7 cellular contexts compared by ENCODE assay signal in the genomic region with DNA sequence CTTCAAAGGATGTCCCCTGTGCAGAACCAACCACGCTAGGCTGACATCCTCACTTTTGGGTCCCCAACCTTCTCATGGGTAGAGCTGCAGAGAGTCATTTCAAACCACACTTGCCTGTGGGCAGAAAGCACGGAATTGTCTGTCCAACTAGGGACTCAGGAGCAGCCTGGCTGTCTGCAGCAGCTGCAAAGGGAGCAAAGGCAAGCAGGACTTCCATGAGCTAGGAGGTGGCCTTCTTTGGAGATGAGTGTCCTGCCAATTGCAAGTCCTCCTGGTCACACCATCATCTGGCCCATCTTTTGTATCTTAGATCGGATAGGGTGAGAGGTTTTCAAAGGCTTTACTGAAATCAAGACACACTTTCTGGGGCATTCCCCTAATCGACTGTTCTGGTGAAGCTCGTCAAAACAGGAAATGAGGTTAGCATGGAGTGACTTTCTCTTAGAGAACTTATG.
DNase-seq lines count a peak whose midpoint lies in the region; ATAC-seq lines count a peak whose summit lies in the region.
"Not testable (repeated sequence)": the region's sequence is repeated elsewhere in the genome, so short reads cannot be mapped to it uniquely, and the experiment has no call there.

No MANE protein-coding gene starts in this region.

- DNase-seq in activated CD4-positive, alpha-beta memory T cell treated with anti-CD3 and anti-CD28 coated beads for 36 hours = peak; percentile 52
- DNase-seq in activated naive CD4-positive, alpha-beta T cell treated with anti-CD3 and anti-CD28 coated beads for 36 hours = peak; percentile 35
- peak in 1 of 3 experiments; percentile 46 for DNase-seq in effector memory CD8-positive, alpha-beta T cell
- not testable (repeated sequence) for DNase-seq in natural killer cell treated with Interleukin-12 subunit alpha and Interleukin-12 subunit beta and Interleukin-15 and Interleukin-18, amount 100 ng/mL, for 72 hours (ENCODE audit: low spot score)

- ATAC-seq in GM18517 (IDR thresholded peaks at IDR 0.05; ENCODE audit: unreplicated experiment) (peak; percentile 56), HG02610 (IDR thresholded peaks at IDR 0.05; ENCODE audit: unreplicated experiment) (peak; percentile 60), HG03432 (IDR thresholded peaks at IDR 0.05; ENCODE audit: unreplicated experiment) (peak; percentile 39)
- ATAC-seq in effector memory CD8-positive, alpha-beta T cell (replicated peaks) = peak; percentile 83
- peak; percentile 79 to 85 for ATAC-seq in natural killer cell treated with Interleukin-12 subunit alpha and Interleukin-12 subunit beta and Interleukin-15 and Interleukin-18, amount 100 ng/mL, for 72 hours

- H3K27me3 Mint-ChIP-seq in activated CD4-positive, alpha-beta memory T cell treated with anti-CD3 and anti-CD28 coated beads for 36 hours; activated naive CD4-positive, alpha-beta T cell treated with anti-CD3 and anti-CD28 coated beads for 36 hours (ENCODE audit: low read depth); effector memory CD8-positive, alpha-beta T cell; natural killer cell treated with Interleukin-12 subunit alpha and Interleukin-12 subunit beta and Interleukin-15 and Interleukin-18, amount 100 ng/mL, for 72 hours: not testable (repeated sequence)

- intact Hi-C loops in activated CD4-positive, alpha-beta memory T cell treated with anti-CD3 and anti-CD28 coated beads for 36 hours (cut with micrococcal nuclease); activated naive CD4-positive, alpha-beta T cell treated with anti-CD3 and anti-CD28 coated beads for 36 hours (cut with micrococcal nuclease): not testable (repeated sequence)

- not testable (repeated sequence) for H3K36me3 Mint-ChIP-seq in activated CD4-positive, alpha-beta memory T cell treated with anti-CD3 and anti-CD28 coated beads for 36 hours; effector memory CD8-positive, alpha-beta T cell (ENCODE audit: insufficient read depth); natural killer cell treated with Interleukin-12 subunit alpha and Interleukin-12 subunit beta and Interleukin-15 and Interleukin-18, amount 100 ng/mL, for 72 hours
- H3K36me3 Mint-ChIP-seq in activated naive CD4-positive, alpha-beta T cell treated with anti-CD3 and anti-CD28 coated beads for 36 hours (ENCODE audit: low read depth) = peaks cover 14% of the 10 kb centered on the region

- not testable (repeated sequence) for H3K9me3 Mint-ChIP-seq in activated CD4-positive, alpha-beta memory T cell treated with anti-CD3 and anti-CD28 coated beads for 36 hours; activated naive CD4-positive, alpha-beta T cell treated with anti-CD3 and anti-CD28 coated beads for 36 hours; effector memory CD8-positive, alpha-beta T cell; natural killer cell treated with Interleukin-12 subunit alpha and Interleukin-12 subunit beta and Interleukin-15 and Interleukin-18, amount 100 ng/mL, for 72 hours

- not testable (repeated sequence) for H3K4me3 Mint-ChIP-seq in activated CD4-positive, alpha-beta memory T cell treated with anti-CD3 and anti-CD28 coated beads for 36 hours; activated naive CD4-positive, alpha-beta T cell treated with anti-CD3 and anti-CD28 coated beads for 36 hours; effector memory CD8-positive, alpha-beta T cell; natural killer cell treated with Interleukin-12 subunit alpha and Interleukin-12 subunit beta and Interleukin-15 and Interleukin-18, amount 100 ng/mL, for 72 hours

- H3K27ac Mint-ChIP-seq in activated CD4-positive, alpha-beta memory T cell treated with anti-CD3 and anti-CD28 coated beads for 36 hours = peak overlapping the region; percentile 42
- not testable (repeated sequence) for H3K27ac Mint-ChIP-seq in activated naive CD4-positive, alpha-beta T cell treated with anti-CD3 and anti-CD28 coated beads for 36 hours; natural killer cell treated with Interleukin-12 subunit alpha and Interleukin-12 subunit beta and Interleukin-15 and Interleukin-18, amount 100 ng/mL, for 72 hours
- H3K27ac Mint-ChIP-seq in effector memory CD8-positive, alpha-beta T cell = peak overlapping the region; percentile 60 to 73

- H3K4me1 Mint-ChIP-seq in activated CD4-positive, alpha-beta memory T cell treated with anti-CD3 and anti-CD28 coated beads for 36 hours (ENCODE audit: low read depth) = peaks cover 29% of the 10 kb centered on the region
- H3K4me1 Mint-ChIP-seq in activated naive CD4-positive, alpha-beta T cell treated with anti-CD3 and anti-CD28 coated beads for 36 hours (ENCODE audit: low read depth) = peaks cover 26% of the 10 kb centered on the region
- H3K4me1 Mint-ChIP-seq in effector memory CD8-positive, alpha-beta T cell (ENCODE audit: low read depth in 2 of 2); natural killer cell treated with Interleukin-12 subunit alpha and Interleukin-12 subunit beta and Interleukin-15 and Interleukin-18, amount 100 ng/mL, for 72 hours (ENCODE audit: low read depth in 2 of 2): not testable (repeated sequence)

- POLR2A ChIA-PET in activated CD4-positive, alpha-beta memory T cell treated with anti-CD3 and anti-CD28 coated beads for 36 hours (lab: Charles Lee) = not testable (repeated sequence)

- CTCF ChIA-PET in activated CD4-positive, alpha-beta memory T cell treated with anti-CD3 and anti-CD28 coated beads for 36 hours (lab: Charles Lee); activated naive CD4-positive, alpha-beta T cell treated with anti-CD3 and anti-CD28 coated beads for 36 hours (lab: Charles Lee): not testable (repeated sequence)
